Comparison of ENCODE assay signal across 8 cellular contexts in the genomic region with DNA sequence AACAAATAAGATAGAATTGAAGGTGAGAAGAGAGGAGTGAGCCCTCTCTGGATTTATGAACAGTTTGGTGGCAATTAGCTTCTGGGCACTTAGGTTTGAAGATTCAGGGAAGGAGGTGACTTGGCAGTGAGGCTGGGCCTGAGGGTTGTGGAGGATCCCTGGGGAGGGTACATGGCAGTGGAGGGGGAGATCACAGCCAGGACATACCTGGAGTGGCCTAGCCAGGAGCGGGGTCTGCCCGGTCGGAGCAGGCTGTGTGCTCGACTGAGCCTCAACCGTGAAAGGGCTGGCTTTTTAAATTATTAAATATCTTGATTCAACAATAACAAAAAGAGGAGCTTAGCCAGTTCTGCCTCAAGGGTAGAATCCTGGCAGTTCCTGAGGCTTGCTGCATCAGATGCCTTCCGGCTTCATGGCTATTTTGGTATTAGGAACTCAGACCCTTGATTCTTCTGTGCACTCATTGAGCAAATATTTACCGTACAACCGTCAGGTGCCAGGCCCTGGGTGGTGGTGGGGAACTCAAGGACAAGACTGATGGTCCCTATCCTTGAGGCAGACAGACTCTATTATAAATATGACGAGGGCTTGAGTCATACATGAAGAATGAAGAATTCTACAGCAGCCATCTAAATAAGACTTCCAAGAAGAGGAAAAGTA.
DNase-seq lines count a peak whose midpoint lies in the region; ATAC-seq and TF ChIP-seq lines count a peak whose summit lies in the region.
"Had no signal": no experiment of that assay in that cellular context is flagged by ENCODE, and none has a peak within 500 bp of the region (broad histone marks: within the 10 kb centered on the region; RNA-seq: fewer than 3 reads in every experiment).

No MANE protein-coding gene starts in this region.

- intact Hi-C loops in heart right ventricle (cut with DNase I), result loop anchor here in 1 of 10 donors (5.0 kb wide), 1 partner anchor 76 kb away; no protein-coding TSS in a partner anchor
- intact Hi-C loops in CD4-positive, alpha-beta T cell (cut with DNase I, micrococcal nuclease), result no loop called here

- H3K27ac Mint-ChIP-seq in HFFc6, result peak overlapping the region; percentile 97
- H3K27ac Mint-ChIP-seq in activated T-cell treated with anti-CD3 and anti-CD28 coated beads, Interleukin-2, amount 50 U/mL, for 72 hours, result no peak overlapping the region
- H3K27ac Mint-ChIP-seq in CD4-positive, alpha-beta T cell, result no peak overlapping the region

- DNase-seq in HFFc6 (peak; percentile 94), heart right ventricle (no peak), NCI-H187 (lab: John Stamatoyannopoulos, UW) (no peak)
- no peak for DNase-seq in activated T-cell treated with anti-CD3 and anti-CD28 coated beads, Interleukin-2, amount 50 U/mL, for 72 hours
- DNase-seq in CD4-positive, alpha-beta T cell, result no peak
- DNase-seq: NCI-H82 had no signal

- H3K9me3 Mint-ChIP-seq in HFFc6, result no peaks in the 10 kb centered on the region
- H3K9me3 Mint-ChIP-seq in activated T-cell treated with anti-CD3 and anti-CD28 coated beads, Interleukin-2, amount 50 U/mL, for 72 hours, result no peaks in the 10 kb centered on the region
- H3K9me3 Mint-ChIP-seq in CD4-positive, alpha-beta T cell, result no peaks in the 10 kb centered on the region

- POLR2A ChIA-PET in CD4-positive, alpha-beta T cell (lab: Charles Lee), result no interaction called here

- no peaks in the 10 kb centered on the region for H3K36me3 Mint-ChIP-seq in HFFc6 (ENCODE audit: low read depth)
- H3K36me3 Mint-ChIP-seq in activated T-cell treated with anti-CD3 and anti-CD28 coated beads, Interleukin-2, amount 50 U/mL, for 72 hours (ENCODE audit: insufficient read depth in 2 of 2), result no peaks in the 10 kb centered on the region
- H3K36me3 Mint-ChIP-seq in CD4-positive, alpha-beta T cell (ENCODE audit: low read depth), result no peaks in the 10 kb centered on the region

- peak; percentile 83 for ATAC-seq in SK-N-SH treated with all-trans-retinoic acid at 6 μM for 48 hours
- peak in 7 of 8 donors; percentile 27 to 79 (median 66) for ATAC-seq in heart right ventricle
- no peak for ATAC-seq in activated T-cell treated with anti-CD3 and anti-CD28 coated beads, Interleukin-2, amount 50 U/mL, for 72 hours (replicated peaks in 1 of 2)
- ATAC-seq in CD4-positive, alpha-beta T cell (ENCODE audit: poor library complexity), result no peak

- TF ChIP-seq CTCF in HFFc6 (IDR thresholded peaks at IDR 0.05) (no peak), heart right ventricle (IDR thresholded peaks at IDR 0.05) (no peak)
- no peak for TF ChIP-seq CTCF in CD4-positive, alpha-beta T cell (IDR thresholded peaks at IDR 0.05)

- 61 to 73% methylated on average over 9 of the region's 9 CpGs for WGBS in heart right ventricle, 2 donors

- no peaks in the 10 kb centered on the region; the same call in 1 of the 2 replicates for H3K27me3 Mint-ChIP-seq in HFFc6 (ENCODE audit: insufficient read depth)
- H3K27me3 Mint-ChIP-seq in activated T-cell treated with anti-CD3 and anti-CD28 coated beads, Interleukin-2, amount 50 U/mL, for 72 hours (ENCODE audit: low read depth), result peaks cover 6% of the 10 kb centered on the region
- H3K27me3 Mint-ChIP-seq in CD4-positive, alpha-beta T cell, result no peaks in the 10 kb centered on the region

- H3K4me3 ChIP-seq in heart right ventricle (no peak overlapping the region), stomach smooth muscle (ENCODE audit: low read length in 2 of 2) (no peak overlapping the region)

- no peaks in the 10 kb centered on the region for H3K9me3 ChIP-seq in heart right ventricle
- no peaks in the 10 kb centered on the region for H3K9me3 ChIP-seq in stomach smooth muscle (ENCODE audit: control insufficient read depth in 2 of 2, low read length in 2 of 2)
- H3K9me3 ChIP-seq in CD4-positive, alpha-beta T cell (ENCODE audit: control insufficient read depth, low read length), result no peaks in the 10 kb centered on the region

- peak overlapping the region in 8 of 10 donors; percentile 53 to 82 (median 72) for H3K27ac ChIP-seq in heart right ventricle
- peak overlapping the region; percentile 0 for H3K27ac ChIP-seq in stomach smooth muscle (ENCODE audit: low read length)
- H3K27ac ChIP-seq in CD4-positive, alpha-beta T cell (ENCODE audit: low read depth, low read length), result no peak overlapping the region

- H3K4me3 Mint-ChIP-seq in HFFc6, result peak overlapping the region; percentile 82
- H3K4me3 Mint-ChIP-seq in activated T-cell treated with anti-CD3 and anti-CD28 coated beads, Interleukin-2, amount 50 U/mL, for 72 hours, result no peak overlapping the region
- no peak overlapping the region for H3K4me3 Mint-ChIP-seq in CD4-positive, alpha-beta T cell

- H3K4me1 Mint-ChIP-seq in HFFc6 (ENCODE audit: low read depth), result peaks cover 65% of the 10 kb centered on the region
- no peaks in the 10 kb centered on the region for H3K4me1 Mint-ChIP-seq in activated T-cell treated with anti-CD3 and anti-CD28 coated beads, Interleukin-2, amount 50 U/mL, for 72 hours (ENCODE audit: low read depth)
- no peaks in the 10 kb centered on the region for H3K4me1 Mint-ChIP-seq in CD4-positive, alpha-beta T cell (ENCODE audit: low read depth)

- CTCF ChIA-PET in CD4-positive, alpha-beta T cell (lab: Charles Lee), result no interaction called here

- H3K36me3 ChIP-seq in heart right ventricle (peaks cover 0 to 17% (median 0%) of the 10 kb centered on the region in 9 donors), stomach smooth muscle (ENCODE audit: control insufficient read depth in 2 of 2, insufficient read depth in 2 of 2, low read length in 2 of 2) (no peaks in the 10 kb centered on the region)

- H3K9ac ChIP-seq in stomach smooth muscle (ENCODE audit: low read length in 2 of 2), result peak overlapping the region in 1 of 2 donors; percentile 6

- H3K4me1 ChIP-seq in heart right ventricle, result peaks cover 0 to 35% (median 17%) of the 10 kb centered on the region in 9 donors
- peaks cover 10% of the 10 kb centered on the region for H3K4me1 ChIP-seq in stomach smooth muscle (ENCODE audit: control insufficient read depth, insufficient read depth, low read length)

- H3K27me3 ChIP-seq in heart right ventricle (peaks cover 0 to 8% (median 0%) of the 10 kb centered on the region in 7 donors), stomach smooth muscle (ENCODE audit: control insufficient read depth in 1 of 2, insufficient read depth in 2 of 2, low read length in 2 of 2) (no peaks in the 10 kb centered on the region)
- H3K27me3 ChIP-seq in CD4-positive, alpha-beta T cell (ENCODE audit: control insufficient read depth, insufficient read depth, low read length), result no peaks in the 10 kb centered on the region

TF ChIP-seq in SK-N-SH treated with all-trans-retinoic acid at 6 μM for 48 hours, 23 proteins besides CTCF, POLR2A, EP300 and RAD21:
- TF ChIP-seq OSR1 (CRISPR knock-in tag; IDR thresholded peaks at IDR 0.05), result no peak
- peak; percentile 31; the same call in 1 of the 2 replicates for TF ChIP-seq ISL1 (CRISPR knock-in tag; IDR thresholded peaks at IDR 0.05)
- TF ChIP-seq ESRRG (CRISPR knock-in tag; IDR thresholded peaks at IDR 0.05), result no peak

Comparison
In these comparisons a context has a peak if more than half of its experiments do, and no peak if none do; other contexts are left out.
1. ATAC-seq: peak in SK-N-SH treated with all-trans-retinoic acid at 6 μM for 48 hours (single experiment) and heart right ventricle (7 of 8); none in activated T-cell treated with anti-CD3 and anti-CD28 coated beads, Interleukin-2, amount 50 U/mL, for 72 hours (0 of 2) and CD4-positive, alpha-beta T cell (single experiment).